Comparison of ENCODE assay signal across 25 cellular contexts in the genomic region with DNA sequence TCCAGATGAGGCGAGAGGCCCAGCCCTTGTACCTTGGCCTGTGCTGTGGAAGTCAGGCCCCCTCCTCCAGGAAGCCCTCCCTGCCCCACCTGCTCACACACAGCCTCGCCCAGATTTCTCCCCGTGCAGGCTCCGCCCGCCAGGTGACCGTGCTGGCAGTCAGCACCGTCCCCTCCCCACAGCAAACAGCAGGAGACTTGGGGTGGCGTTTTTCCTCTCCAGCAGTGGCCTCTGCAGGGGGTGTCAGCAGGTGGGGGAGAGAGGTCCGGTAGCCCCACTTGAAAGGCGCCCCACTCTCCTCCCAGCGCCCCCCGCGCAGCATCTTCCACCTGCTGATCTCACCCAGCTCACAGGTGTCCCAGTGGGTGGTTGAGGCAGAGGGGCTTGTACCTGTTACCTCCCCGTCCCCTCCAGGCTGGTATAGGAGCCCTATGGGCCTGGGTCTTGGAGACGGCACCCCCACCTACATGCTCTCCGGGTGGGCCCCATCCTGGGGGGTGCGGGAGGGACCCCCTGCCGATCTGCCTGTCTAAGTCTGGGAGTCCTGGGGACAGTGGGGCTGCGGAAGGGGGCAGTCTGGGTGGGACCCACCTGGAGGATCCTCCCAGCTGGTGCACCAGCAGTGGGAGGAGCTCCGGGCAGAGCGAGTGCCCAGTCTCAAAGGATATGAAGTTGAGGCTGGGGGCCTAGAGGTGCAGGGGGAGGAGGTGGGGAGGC. TPM values are rescaled to one million over a fixed set of nuclear protein-coding genes. Genes with fewer than 3 reads are reported as not detected.
DNase-seq lines count a peak whose midpoint lies in the region; ATAC-seq and TF ChIP-seq lines count a peak whose summit lies in the region.
"Had no signal": no experiment of that assay in that cellular context is flagged by ENCODE, and none has a peak within 500 bp of the region (broad histone marks: within the 10 kb centered on the region; RNA-seq: fewer than 3 reads in every experiment).

No MANE protein-coding gene starts in this region.

- no peaks in the 10 kb centered on the region for H3K9me2 ChIP-seq in hepatocyte (replicated peaks; ENCODE audit: insufficient read depth)
- H3K9me2 ChIP-seq in PC-9 (ENCODE audit: insufficient read depth), result no peaks in the 10 kb centered on the region

- H3K4me3 ChIP-seq in BLaER1, result no peak overlapping the region
- no peak overlapping the region for H3K4me3 ChIP-seq in hepatocyte
- no peak overlapping the region for H3K4me3 ChIP-seq in PC-9
- H3K4me3 ChIP-seq: BLaER1 treated with 17β-estradiol and CSF1 and Interleukin-3, amounts not matched to agents 10 nM and 100 nM had no signal

- DNase-seq in COR-L47 (lab: John Stamatoyannopoulos, UW) (peak; percentile 81), NCI-H69 (lab: John Stamatoyannopoulos, UW) (peak; percentile 76), hepatocyte (ENCODE audit: low spot score) (peak; percentile 53), PC-9 (no peak)
- no peak for DNase-seq in effector CD8-positive, alpha-beta T cell (lab: John Stamatoyannopoulos, UW)
- DNase-seq: ACHN; Calu3; CD4-positive, alpha-beta memory T cell; KBM-7; MM.1S; NCI-H1048; NCI-H1436 treated with DMSO at 0.1 percent for 48 hours; NCI-H1930; NCI-H446; NCI-H526; Right ventricle myocardium superior had no signal

- H4K20me1 ChIP-seq in BLaER1, result peaks cover 55% of the 10 kb centered on the region
- no peaks in the 10 kb centered on the region for H4K20me1 ChIP-seq in hepatocyte (ENCODE audit: insufficient read depth, poor library complexity, severe bottlenecking)
- no peaks in the 10 kb centered on the region; the same call in 1 of the 2 replicates for H4K20me1 ChIP-seq in PC-9 (ENCODE audit: insufficient read depth)

- H3F3A ChIP-seq in PC-9 (ENCODE audit: insufficient read depth, low read depth), result no peaks in the 10 kb centered on the region

- H3K9me3 ChIP-seq in BLaER1, result no peaks in the 10 kb centered on the region
- H3K9me3 ChIP-seq in hepatocyte (ENCODE audit: low read depth), result no peaks in the 10 kb centered on the region
- H3K9me3 ChIP-seq in PC-9 (ENCODE audit: insufficient read depth, low read depth), result no peaks in the 10 kb centered on the region
- H3K9me3 ChIP-seq: BLaER1 treated with 17β-estradiol and CSF1 and Interleukin-3, amounts not matched to agents 10 nM and 100 nM had no signal

- no peak for TF ChIP-seq CTCF in hepatocyte (IDR thresholded peaks at IDR 0.05; ENCODE audit: poor library complexity)
- TF ChIP-seq CTCF in PC-9 (conservative IDR thresholded peaks at IDR 0.05), result no peak

- H3K27me3 ChIP-seq in BLaER1 (peaks cover 50% of the 10 kb centered on the region), hepatocyte (no peaks in the 10 kb centered on the region), PC-9 (ENCODE audit: insufficient read depth, low read depth) (peaks cover 65% of the 10 kb centered on the region)

- CTCF ChIA-PET in PC-9 (lab: Charles Lee), result no interaction called here

- H3K79me2 ChIP-seq in hepatocyte (no peaks in the 10 kb centered on the region), PC-9 (ENCODE audit: low read depth) (no peaks in the 10 kb centered on the region)

- H3K36me3 ChIP-seq in BLaER1 (no peaks in the 10 kb centered on the region), hepatocyte (replicated peaks; ENCODE audit: insufficient read depth, low read depth) (no peaks in the 10 kb centered on the region), PC-9 (ENCODE audit: low read depth) (no peaks in the 10 kb centered on the region)
- H3K36me3 ChIP-seq: BLaER1 treated with 17β-estradiol and CSF1 and Interleukin-3, amounts not matched to agents 10 nM and 100 nM had no signal

- H2AFZ ChIP-seq in hepatocyte, result no peak overlapping the region
- H2AFZ ChIP-seq in PC-9, result no peak overlapping the region

- H3K4me2 ChIP-seq in BLaER1, result 0 out of 2 replicates have a peak overlapping the region, but pooled peaks have one; percentile 19
- no peak overlapping the region for H3K4me2 ChIP-seq in hepatocyte
- H3K4me2 ChIP-seq in PC-9, result no peak overlapping the region

- 83% methylated on average over 21 of the region's 21 CpGs for WGBS in hepatocyte (ENCODE audit: low lambda C conversion rate, missing lambda C conversion rate)

- intact Hi-C loops in PC-9 (cut with micrococcal nuclease; ENCODE audit: unreplicated experiment), result no loop called here

- H3K9ac ChIP-seq in BLaER1, result no peak overlapping the region
- H3K9ac ChIP-seq: BLaER1 treated with 17β-estradiol and CSF1 and Interleukin-3, amounts not matched to agents 10 nM and 100 nM had no signal

- H3K4me1 ChIP-seq in BLaER1 (peaks cover 66% of the 10 kb centered on the region), hepatocyte (ENCODE audit: insufficient read depth) (peaks cover 7% of the 10 kb centered on the region), PC-9 (replicated peaks; ENCODE audit: insufficient read depth) (no peaks in the 10 kb centered on the region)

- no peak for ATAC-seq in GM19397 (IDR thresholded peaks at IDR 0.05; ENCODE audit: unreplicated experiment)
- ATAC-seq: HepG2 had no signal

- H3K27ac ChIP-seq in BLaER1, result no peak overlapping the region
- no peak overlapping the region for H3K27ac ChIP-seq in hepatocyte
- H3K27ac ChIP-seq in PC-9, result no peak overlapping the region
- H3K27ac ChIP-seq: BLaER1 treated with 17β-estradiol and CSF1 and Interleukin-3, amounts not matched to agents 10 nM and 100 nM had no signal

- POLR2A ChIA-PET in PC-9 (lab: Charles Lee; ENCODE audit: unreplicated experiment), result no interaction called here

- BruUV-seq in PC-9 (replicated peaks; lab: Mats Ljungman, UMichigan), result no TSS peak

RNA-seq across cellular contexts. Expression of a gene that starts 4.2 kb away (rescaled TPM):
- total RNA-seq in hepatocyte (not detected in 2 replicates), PC-9 (2021) (not detected in 2 replicates)
- 0.10 TPM in 1 of 2 replicates, not detected in the other for polyA plus RNA-seq in hepatocyte
- total RNA-seq: Calu3; CD4-positive, alpha-beta memory T cell; H4; OCI-LY7; SK-MEL-5; T-helper 1 cell treated with Interleukin-12 subunit alpha and Interleukin-12 subunit beta and Interleukin-4 antibody, amounts not matched to agents 30 ng/mL and 1 ng/mL, for 36 hours had no signal
- polyA plus RNA-seq: CD4-positive, alpha-beta memory T cell; HepG2 had no signal

RNA-seq across cellular contexts. Expression of a gene that starts 27.7 kb away (rescaled TPM):
- 0.77 TPM in 1 of 2 replicates, not detected in the other for total RNA-seq in hepatocyte
- polyA plus RNA-seq in hepatocyte, result 1.3 TPM in 1 of 2 replicates, not detected in the other
- total RNA-seq in PC-9 (2021), result not detected in 2 replicates
- total RNA-seq: Calu3; CD4-positive, alpha-beta memory T cell; G401; H4; OCI-LY7; SK-MEL-5; T-helper 1 cell treated with Interleukin-12 subunit alpha and Interleukin-12 subunit beta and Interleukin-4 antibody, amounts not matched to agents 30 ng/mL and 1 ng/mL, for 36 hours had no signal
- polyA plus RNA-seq: CD4-positive, alpha-beta memory T cell had no signal

RNA-seq across cellular contexts. Expression of a gene that starts 52.7 kb away (rescaled TPM):
- 8.6 and 9.1 TPM in 2 replicates for total RNA-seq in hepatocyte
- 9.1 and 9.7 TPM in 2 replicates for polyA plus RNA-seq in hepatocyte
- 0.08 TPM in 1 of 2 replicates, not detected in the other for total RNA-seq in PC-9 (2021)
- total RNA-seq: Calu3, OCI-LY7 had no signal

Comparison
In these comparisons a context has a peak if more than half of its experiments do, and no peak if none do; other contexts are left out.
1. DNase-seq: peak in COR-L47 (single experiment), NCI-H69 (single experiment) and hepatocyte (single experiment); none in effector CD8-positive, alpha-beta T cell (single experiment) and PC-9 (0 of 2).